In genomic region chr16:68289621-68290329, GRCh38 we compare ENCODE assay signal across 8 cellular contexts.
DNase-seq lines count a peak whose midpoint lies in the region; ATAC-seq and TF ChIP-seq lines count a peak whose summit lies in the region.

No MANE protein-coding gene starts in this region.

- H3K36me3 ChIP-seq in muscle layer of duodenum (ENCODE audit: control insufficient read depth in 1 of 2, insufficient read depth in 2 of 2, low read length in 2 of 2) (peaks cover 25 to 44% of the 10 kb centered on the region in 2 donors), MM.1S (replicated peaks; ENCODE audit: insufficient read depth, low read length) (0 out of 2 replicates have a peak, but pooled peaks cover 9% of the 10 kb centered on the region)

- peaks cover 20% of the 10 kb centered on the region for H3F3A ChIP-seq in MM.1S (ENCODE audit: insufficient read depth, low read length)

- H3K79me2 ChIP-seq in MM.1S (ENCODE audit: low read length), result peaks cover 86% of the 10 kb centered on the region

- no peak for TF ChIP-seq CTCF in AG10803 (conservative IDR thresholded peaks at IDR 0.05; ENCODE audit: low read length)
- no peak for TF ChIP-seq CTCF in MM.1S (IDR thresholded peaks at IDR 0.05; ENCODE audit: low read length)

- H3K4me2 ChIP-seq in MM.1S (ENCODE audit: low read depth, low read length), result no peak overlapping the region

- H3K4me1 ChIP-seq in muscle layer of duodenum (ENCODE audit: control insufficient read depth in 1 of 2, insufficient read depth in 2 of 2, low read length in 2 of 2) (peaks cover 8 to 17% of the 10 kb centered on the region in 2 donors), MM.1S (ENCODE audit: low read length) (peaks cover 24% of the 10 kb centered on the region)

- H3K4me3 ChIP-seq in AG10803 (ENCODE audit: low read length), result no peak overlapping the region
- no peak overlapping the region for H3K4me3 ChIP-seq in muscle layer of duodenum (ENCODE audit: low read depth in 1 of 2, low read length in 2 of 2)
- no peak overlapping the region for H3K4me3 ChIP-seq in MM.1S (ENCODE audit: low read length)

- CTCF ChIA-PET in HEK293T (lab: Yijun Ruan, JAX), result no interaction called here

- H4K20me1 ChIP-seq in MM.1S (ENCODE audit: insufficient read depth, low read length), result no peaks in the 10 kb centered on the region

- H3K9me3 ChIP-seq in muscle layer of duodenum (ENCODE audit: control insufficient read depth in 1 of 2, low read length in 2 of 2) (no peaks in the 10 kb centered on the region), MM.1S (replicated peaks; ENCODE audit: insufficient read depth, low read length) (no peaks in the 10 kb centered on the region)

- DNase-seq in AG10803 (ENCODE audit: low read depth) (peak; percentile 69), MM.1S (no peak), middle frontal gyrus (ENCODE audit: extremely low spot score, low spot score) (no peak), HEK293T (ENCODE audit: extremely low spot score) (no peak)
- DNase-seq in activated CD8-positive, alpha-beta memory T cell treated with anti-CD3 and anti-CD28 coated beads, Interleukin-2, amount 50 U/mL, for 48 hours, result peak; percentile 81

- peak; percentile 77 for ATAC-seq in GM19328 (IDR thresholded peaks at IDR 0.05; ENCODE audit: unreplicated experiment)
- peak; percentile 74 for ATAC-seq in HG03457 (IDR thresholded peaks at IDR 0.05; ENCODE audit: unreplicated experiment)

- no peak overlapping the region for H3K9ac ChIP-seq in MM.1S (ENCODE audit: low read length)

- H3K27me3 ChIP-seq in muscle layer of duodenum (ENCODE audit: low read depth, low read length) (no peaks in the 10 kb centered on the region), MM.1S (replicated peaks; ENCODE audit: insufficient read depth, low read length) (no peaks in the 10 kb centered on the region)

- no peak overlapping the region for H2AFZ ChIP-seq in MM.1S (ENCODE audit: low read length)

- no peaks in the 10 kb centered on the region for H3K9me2 ChIP-seq in MM.1S (replicated peaks; ENCODE audit: insufficient read depth, low read length)

- H3K27ac ChIP-seq in muscle layer of duodenum (ENCODE audit: low read length) (peak overlapping the region; percentile 25), MM.1S (ENCODE audit: low read length) (no peak overlapping the region)

- POLR2A ChIA-PET in HEK293T (lab: Yijun Ruan, JAX), result no interaction called here

TF ChIP-seq in HEK293T, 16 proteins besides CTCF, POLR2A, EP300 and RAD21:
- TF ChIP-seq FOXA1 (IDR thresholded peaks at IDR 0.05) (no peak), NFRKB (IDR thresholded peaks at IDR 0.05) (no peak), SP1 (IDR thresholded peaks at IDR 0.05) (no peak), ARNT (IDR thresholded peaks at IDR 0.05) (no peak), PKNOX1 (IDR thresholded peaks at IDR 0.05) (no peak), ELF4 (IDR thresholded peaks at IDR 0.05) (no peak), TARDBP (IDR thresholded peaks at IDR 0.05) (no peak), BHLHE40 (IDR thresholded peaks at IDR 0.05; ENCODE audit: borderline replicate concordance) (no peak), FOXM1 (IDR thresholded peaks at IDR 0.05; ENCODE audit: borderline replicate concordance) (no peak), FOXK2 (IDR thresholded peaks at IDR 0.05) (no peak), HDGF (IDR thresholded peaks at IDR 0.05; ENCODE audit: borderline replicate concordance) (no peak), CTBP1 (IDR thresholded peaks at IDR 0.05; ENCODE audit: borderline replicate concordance) (no peak), SUZ12 (IDR thresholded peaks at IDR 0.05) (no peak)

Comparison
In these comparisons a context has a peak if more than half of its experiments do, and no peak if none do; other contexts are left out.
1. DNase-seq: peak in AG10803 (single experiment) and activated CD8-positive, alpha-beta memory T cell treated with anti-CD3 and anti-CD28 coated beads, Interleukin-2, amount 50 U/mL, for 48 hours (single experiment); none in MM.1S (single experiment), middle frontal gyrus (single experiment) and HEK293T (single experiment).